ENCODE assay signal across 8 cellular contexts in genomic region chr14:73239463-73240241, GRCh38. TPM values are rescaled to one million over a fixed set of nuclear protein-coding genes. Genes with fewer than 3 reads are reported as not detected.
A peak's percentile ranks its signal among the peaks of the same experiment; 100 is the strongest.
DNase-seq lines count a peak whose midpoint lies in the region; ATAC-seq and TF ChIP-seq lines count a peak whose summit lies in the region.

No MANE protein-coding gene starts in this region.

- no peaks in the 10 kb centered on the region for H3K9me3 ChIP-seq in right atrium auricular region
- H3K9me3 ChIP-seq in effector memory CD4-positive, alpha-beta T cell (ENCODE audit: control insufficient read depth, low read length): no peaks in the 10 kb centered on the region

- peaks cover 0 to 8% of the 10 kb centered on the region in 2 donors for H3K27me3 ChIP-seq in right atrium auricular region
- peaks cover 35% of the 10 kb centered on the region for H3K27me3 ChIP-seq in effector memory CD4-positive, alpha-beta T cell (replicated peaks; ENCODE audit: control insufficient read depth, insufficient read depth, low read length, poor library complexity, severe bottlenecking)

- peaks cover 0 to 20% (median 7%) of the 10 kb centered on the region in 7 donors for H3K9me3 Mint-ChIP-seq in CD14-positive monocyte

- peaks cover 0 to 48% of the 10 kb centered on the region in 2 donors for H3K4me1 ChIP-seq in right atrium auricular region
- H3K4me1 ChIP-seq in effector memory CD4-positive, alpha-beta T cell (ENCODE audit: control insufficient read depth, insufficient read depth, low read length, poor library complexity, severe bottlenecking): peaks cover 14% of the 10 kb centered on the region

- intact Hi-C loops in sciatic nerve (cut with DNase I) (no loop called here), CD14-positive monocyte (cut with micrococcal nuclease) (no loop called here)

- peak overlapping the region; percentile 49 for H3K4me3 ChIP-seq in astrocyte of the cerebellum (ENCODE audit: low read depth, low read length)
- peak overlapping the region; percentile 22 to 52 for H3K4me3 ChIP-seq in right atrium auricular region
- no peak overlapping the region for H3K4me3 ChIP-seq in effector memory CD4-positive, alpha-beta T cell (ENCODE audit: insufficient read depth, low read depth, low read length, poor library complexity, severe bottlenecking)

- no peak overlapping the region for H3K27ac Mint-ChIP-seq in CD14-positive monocyte

- peaks cover 65% of the 10 kb centered on the region for H3K4me1 Mint-ChIP-seq in CD14-positive monocyte

- no peaks in the 10 kb centered on the region for H3K36me3 ChIP-seq in right atrium auricular region
- H3K36me3 ChIP-seq in effector memory CD4-positive, alpha-beta T cell (ENCODE audit: control insufficient read depth, insufficient read depth, low read length): no peaks in the 10 kb centered on the region

- peaks cover 60 to 76% (median 65%) of the 10 kb centered on the region in 3 donors for H3K27me3 Mint-ChIP-seq in CD14-positive monocyte (ENCODE audit: low read depth in 3 of 3)

- peaks cover 11 to 14% of the 10 kb centered on the region in 2 donors for H3K36me3 Mint-ChIP-seq in CD14-positive monocyte

- DNase-seq in GM20000 (ENCODE audit: low spot score) (peak; percentile 27), astrocyte of the cerebellum (ENCODE audit: low read depth) (peak; percentile 53), right atrium auricular region (ENCODE audit: low spot score) (peak; percentile 75), sciatic nerve (ENCODE audit: low spot score) (peak; percentile 78), NCI-H82 (lab: John Stamatoyannopoulos, UW) (no peak), CD14-positive monocyte (ENCODE audit: low spot score) (no peak)
- no peak for DNase-seq in effector memory CD4-positive, alpha-beta T cell
- no peak for DNase-seq in activated CD4-positive, alpha-beta T cell treated with anti-CD3 and anti-CD28 coated beads for 1 hour

- peak; percentile 43 for ATAC-seq in sciatic nerve

- no peak overlapping the region for H3K27ac ChIP-seq in right atrium auricular region
- no peak overlapping the region for H3K27ac ChIP-seq in effector memory CD4-positive, alpha-beta T cell (ENCODE audit: insufficient read depth, low read length, poor library complexity, severe bottlenecking)

- TF ChIP-seq CTCF in GM20000 (IDR thresholded peaks at IDR 0.05; ENCODE audit: extremely low read depth, missing control alignments) (no peak), astrocyte of the cerebellum (IDR thresholded peaks at IDR 0.05; ENCODE audit: low read depth, low read length, missing control alignments) (no peak), right atrium auricular region (IDR thresholded peaks at IDR 0.05) (peak in 1 of 2 donors; percentile 23), CD14-positive monocyte (IDR thresholded peaks at IDR 0.05) (no peak)

- in situ Hi-C loops in astrocyte of the cerebellum (cut with HindIII; ENCODE audit: low sequenced_read_pairs): no loop called here

- peak overlapping the region in 1 of 2 donors; percentile 89 for H3K4me3 Mint-ChIP-seq in CD14-positive monocyte

RNA-seq across cellular contexts. Expression of gene PAPLN, which starts 2.3 kb away (rescaled TPM):
- total RNA-seq in right atrium auricular region (1 to 10 TPM; 5.1 to 6.7 TPM), sciatic nerve (115 TPM)
- polyA plus RNA-seq in CD14-positive monocyte: under 1 TPM; 0.58 to 0.73 TPM

Comparison
In these comparisons a context has a peak if more than half of its experiments do, and no peak if none do; other contexts are left out.
1. DNase-seq: peak in GM20000 (single experiment), astrocyte of the cerebellum (single experiment), right atrium auricular region (single experiment) and sciatic nerve (single experiment); none in NCI-H82 (single experiment), CD14-positive monocyte (single experiment), effector memory CD4-positive, alpha-beta T cell (0 of 3) and activated CD4-positive, alpha-beta T cell treated with anti-CD3 and anti-CD28 coated beads for 1 hour (single experiment).
2. RNA of gene PAPLN, which starts 2.3 kb away (total RNA-seq): 115 TPM in sciatic nerve (single experiment); 5.1 to 6.7 TPM in right atrium auricular region; every median in the first group is over 10 times any median in the second.